1 cellular context compared by ENCODE assay signal in genomic region chr17:66704858-66705257, GRCh38.
TF ChIP-seq lines count a peak whose summit lies in the region.

No MANE protein-coding gene starts in this region.

TF ChIP-seq in GM12878, 131 proteins besides CTCF, POLR2A, EP300 and RAD21 (continued from another document):
- no peak for TF ChIP-seq ZBTB40 (IDR thresholded peaks at IDR 0.05; ENCODE audit: borderline replicate concordance)
- no peak for TF ChIP-seq STAT3 (IDR thresholded peaks at IDR 0.05; ENCODE audit: low read depth, low read length)
- no peak for TF ChIP-seq IKZF1 (conservative IDR thresholded peaks at IDR 0.05)
- no peak for TF ChIP-seq BCL3 (IDR thresholded peaks at IDR 0.05; ENCODE audit: borderline replicate concordance, insufficient read depth, low read depth, low read length, poor library complexity, severe bottlenecking)
- TF ChIP-seq ZNF384 (IDR thresholded peaks at IDR 0.05; ENCODE audit: borderline replicate concordance, low read depth, low read length): peak; percentile 76
- no peak for TF ChIP-seq SIN3A (IDR thresholded peaks at IDR 0.05; ENCODE audit: low read depth, low read length)
- no peak for TF ChIP-seq PRDM15 (CRISPR knock-in tag; IDR thresholded peaks at IDR 0.05)
- no peak for TF ChIP-seq SREBF1 (IDR thresholded peaks at IDR 0.05; ENCODE audit: low read length)
- TF ChIP-seq ZNF622 (IDR thresholded peaks at IDR 0.05): no peak
- TF ChIP-seq GABPA (IDR thresholded peaks at IDR 0.05; ENCODE audit: low read depth): no peak
- no peak for TF ChIP-seq USF2 (IDR thresholded peaks at IDR 0.05; ENCODE audit: borderline replicate concordance, low read depth, low read length)
- TF ChIP-seq SP1 (IDR thresholded peaks at IDR 0.05; ENCODE audit: low read depth, low read length): no peak
- TF ChIP-seq NFXL1 (IDR thresholded peaks at IDR 0.05; ENCODE audit: borderline replicate concordance): no peak
- no peak for TF ChIP-seq KLF5 (IDR thresholded peaks at IDR 0.05; ENCODE audit: partially characterized antibody)
- TF ChIP-seq TARDBP (IDR thresholded peaks at IDR 0.05; ENCODE audit: borderline replicate concordance): no peak
- no peak for TF ChIP-seq RELB (IDR thresholded peaks at IDR 0.05; ENCODE audit: low read depth)
- TF ChIP-seq CHD1 (IDR thresholded peaks at IDR 0.05; ENCODE audit: low read depth, low read length): no peak
- no peak for TF ChIP-seq NFIC (IDR thresholded peaks at IDR 0.05; ENCODE audit: low read depth, low read length)
- peak; percentile 66 for TF ChIP-seq NR2F1 (conservative IDR thresholded peaks at IDR 0.05)
- no peak for TF ChIP-seq CEBPZ (IDR thresholded peaks at IDR 0.05; ENCODE audit: low read depth, low read length)
